29 cellular contexts compared by ENCODE assay signal in the genomic region with DNA sequence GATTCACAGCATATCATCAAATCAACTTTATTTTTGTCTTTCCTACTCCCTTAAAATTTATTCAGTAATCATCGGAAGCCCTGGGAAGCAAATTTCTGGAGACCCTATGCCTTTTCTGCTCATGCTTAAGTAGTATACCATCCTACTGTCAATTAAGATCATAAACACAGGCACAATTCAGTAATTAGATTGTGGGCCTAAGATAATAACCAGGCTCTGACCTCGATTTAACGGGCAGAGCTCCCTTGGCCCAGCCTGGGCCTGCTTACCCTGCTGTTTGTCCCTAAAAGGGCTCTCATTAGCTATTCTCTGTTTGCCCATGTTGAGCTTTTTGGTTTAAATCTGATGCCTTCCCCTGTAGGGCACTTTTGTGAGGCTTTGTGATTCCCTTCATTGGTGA. TPM values are rescaled to one million over a fixed set of nuclear protein-coding genes. Genes with fewer than 3 reads are reported as not detected.
"Had no signal": no experiment of that assay in that cellular context is flagged by ENCODE, and none has a peak within 500 bp of the region (broad histone marks: within the 10 kb centered on the region; RNA-seq: fewer than 3 reads in every experiment).

No MANE protein-coding gene starts in this region.

- H3K4me3 ChIP-seq: adrenal gland, ascending aorta, gastroesophageal sphincter, hepatocyte, left ventricle myocardium inferior, prostate gland, sigmoid colon, stomach, thyroid gland, upper lobe of left lung had no signal

- H3K4me1 ChIP-seq: adrenal gland, ascending aorta, gastroesophageal sphincter, prostate gland, sigmoid colon, thyroid gland had no signal

- H3K27me3 ChIP-seq: ascending aorta, brain microvascular endothelial cell, gastroesophageal sphincter, hepatocyte, neutrophil, sigmoid colon, stomach, thyroid gland, upper lobe of left lung had no signal

- ATAC-seq: effector memory CD8-positive, alpha-beta T cell; gastroesophageal sphincter; stimulated activated memory B cell treated with anti-CD40 and anti-IgM and Interleukin-4, amounts not matched to agents 10 μg/mL and 1 μg/mL and 100 μg/mL, for 72 hours had no signal

- DNase-seq: activated CD4-positive, alpha-beta T cell treated with anti-CD3 and anti-CD28 coated beads for 4 hours; activated CD4-positive, alpha-beta T cell treated with anti-CD3 and anti-CD28 coated beads, Interleukin-2, amount 50 U/mL, for 48 hours; activated CD8-positive, alpha-beta memory T cell treated with anti-CD3 and anti-CD28 coated beads for 24 hours; activated CD8-positive, alpha-beta memory T cell treated with anti-CD3 and anti-CD28 coated beads, Interleukin-2, amount 50 U/mL, for 4 hours; activated effector memory CD4-positive, alpha-beta T cell treated with anti-CD3 and anti-CD28 coated beads, Interleukin-2, amount 50 U/mL, for 16 hours; activated naive CD4-positive, alpha-beta T cell treated with anti-CD3 and anti-CD28 coated beads for 36 hours; activated naive CD8-positive, alpha-beta T cell treated with anti-CD3 and anti-CD28 coated beads for 36 hours; activated T-cell treated with anti-CD3 and anti-CD28 coated beads, Interleukin-2, amount 50 U/mL, for 1 hour; adrenal gland; brain microvascular endothelial cell; cortex of kidney; effector memory CD8-positive, alpha-beta T cell; islet precursor cell; left ventricle myocardium inferior; sigmoid colon; small intestine; stimulated activated CD4-positive, alpha-beta T cell treated with anti-CD3 and anti-CD28 coated beads, Interleukin-4, amount 100 ng/mL, for 4 hours; stimulated activated CD8-positive, alpha-beta memory T cell treated with anti-CD3 and anti-CD28 coated beads, Interleukin-4, amount 100 ng/mL, for 48 hours; stomach; thyroid gland; upper lobe of left lung had no signal

- FAIRE-seq: endothelial cell of umbilical vein, small intestine had no signal

- H3K9me3 ChIP-seq: ascending aorta, gastroesophageal sphincter, left ventricle myocardium inferior, neutrophil, prostate gland, sigmoid colon, stomach, thyroid gland, upper lobe of left lung had no signal

- H3K27ac ChIP-seq: adrenal gland, ascending aorta, brain microvascular endothelial cell, gastroesophageal sphincter, hepatocyte, neutrophil, prostate gland, sigmoid colon, thyroid gland, upper lobe of left lung had no signal

- H3K36me3 ChIP-seq: adrenal gland, ascending aorta, brain microvascular endothelial cell, gastroesophageal sphincter, left ventricle myocardium inferior, neutrophil, prostate gland, sigmoid colon, stomach, thyroid gland, upper lobe of left lung had no signal

RNA-seq across cellular contexts. Expression of a gene that starts 29.8 kb away (rescaled TPM):
- polyA plus RNA-seq: fibroblast of lung had no signal
